Comparison of ENCODE assay signal across 12 cellular contexts in the genomic region with DNA sequence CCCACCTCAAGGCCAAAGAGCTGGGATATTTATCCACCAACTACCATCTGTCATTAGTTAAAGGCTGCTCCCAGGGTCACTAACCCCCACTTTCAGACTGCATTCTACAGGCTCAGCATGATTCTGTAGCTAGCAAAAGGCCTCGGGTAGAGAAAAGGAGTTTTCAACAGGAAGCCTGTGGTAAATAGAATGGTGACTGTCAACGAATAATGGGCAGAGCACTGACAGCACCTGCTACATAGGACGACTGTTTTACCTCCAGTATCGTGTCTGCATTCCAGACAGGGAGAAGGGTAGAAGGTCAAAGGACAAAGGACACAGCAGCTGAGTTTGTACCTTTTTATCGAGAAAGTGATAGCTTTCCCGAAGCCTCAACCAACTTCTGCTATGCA. TPM values are rescaled to one million over a fixed set of nuclear protein-coding genes. Genes with fewer than 3 reads are reported as not detected.
DNase-seq lines count a peak whose midpoint lies in the region; ATAC-seq lines count a peak whose summit lies in the region.
"Had no signal": no experiment of that assay in that cellular context is flagged by ENCODE, and none has a peak within 500 bp of the region (broad histone marks: within the 10 kb centered on the region; RNA-seq: fewer than 3 reads in every experiment).

No MANE protein-coding gene starts in this region.

- intact Hi-C loops in naive thymus-derived CD4-positive, alpha-beta T cell (cut with micrococcal nuclease): no loop called here

- peak overlapping the region in 2 of 9 donors; percentile 22 to 65 for H3K27ac Mint-ChIP-seq in naive thymus-derived CD4-positive, alpha-beta T cell

- H3K4me3 ChIP-seq in naive thymus-derived CD4-positive, alpha-beta T cell (ENCODE audit: low read length): no peak overlapping the region

- POLR2A ChIA-PET in naive thymus-derived CD4-positive, alpha-beta T cell (lab: Charles Lee): interaction anchor here (1.1 kb wide), 1 partner anchor 20 kb away, joined by 4 read pairs; the partner anchor contains the start of gene MFAP3

- H3K27ac ChIP-seq in naive thymus-derived CD4-positive, alpha-beta T cell (ENCODE audit: low read depth, low read length): no peak overlapping the region

- peak; percentile 70 for ATAC-seq in GM18907 (IDR thresholded peaks at IDR 0.05; ENCODE audit: unreplicated experiment)
- peak; percentile 44 for ATAC-seq in GM21786 (IDR thresholded peaks at IDR 0.05; ENCODE audit: unreplicated experiment)
- peak; percentile 61 for ATAC-seq in HG03460 (IDR thresholded peaks at IDR 0.05; ENCODE audit: unreplicated experiment)
- peak; percentile 42 for ATAC-seq in naive thymus-derived CD4-positive, alpha-beta T cell

- peaks cover 9 to 26% (median 15%) of the 10 kb centered on the region in 7 donors for H3K4me1 Mint-ChIP-seq in naive thymus-derived CD4-positive, alpha-beta T cell

- peaks cover 3 to 18% (median 9%) of the 10 kb centered on the region in 5 donors for H3K36me3 Mint-ChIP-seq in naive thymus-derived CD4-positive, alpha-beta T cell

- no peak overlapping the region for H3K4me3 Mint-ChIP-seq in naive thymus-derived CD4-positive, alpha-beta T cell

- H3K36me3 ChIP-seq in naive thymus-derived CD4-positive, alpha-beta T cell (ENCODE audit: control insufficient read depth in 2 of 3, insufficient read depth in 3 of 3, low read length in 3 of 3): no peaks in the 10 kb centered on the region

- H3K9me3 Mint-ChIP-seq in naive thymus-derived CD4-positive, alpha-beta T cell: no peaks in the 10 kb centered on the region

- no peaks in the 10 kb centered on the region for H3K9me3 ChIP-seq in naive thymus-derived CD4-positive, alpha-beta T cell (ENCODE audit: control insufficient read depth in 2 of 3, low read length in 3 of 3)

- no peaks in the 10 kb centered on the region for H3K4me1 ChIP-seq in naive thymus-derived CD4-positive, alpha-beta T cell (ENCODE audit: control insufficient read depth in 2 of 2, insufficient read depth in 2 of 2, low read length in 2 of 2)

- no peaks in the 10 kb centered on the region for H3K27me3 Mint-ChIP-seq in naive thymus-derived CD4-positive, alpha-beta T cell

- DNase-seq in naive thymus-derived CD4-positive, alpha-beta T cell: no peak
- DNase-seq in LoVo (ENCODE audit: low spot score): no peak
- no peak for DNase-seq in NCI-H187 treated with DMSO at 0.1 percent for 48 hours (lab: John Stamatoyannopoulos, UW)
- DNase-seq in HPDE6-E6E7 (ENCODE audit: extremely low spot score): no peak
- DNase-seq in effector CD8-positive, alpha-beta T cell (lab: John Stamatoyannopoulos, UW): no peak
- DNase-seq: GDM1, left cardiac atrium, NCI-H1694, posterior cingulate gyrus had no signal

- no peaks in the 10 kb centered on the region for H3K27me3 ChIP-seq in naive thymus-derived CD4-positive, alpha-beta T cell (ENCODE audit: control insufficient read depth in 2 of 2, insufficient read depth in 2 of 2, low read length in 2 of 2)

- CTCF ChIA-PET in naive thymus-derived CD4-positive, alpha-beta T cell (lab: Charles Lee): interaction anchor here (2.5 kb wide), 1 partner anchor 13 kb away, joined by 8 read pairs; no protein-coding TSS in a partner anchor

RNA-seq across cellular contexts. Expression of gene MFAP3, which starts 20.3 kb away (rescaled TPM):
- 10 to 100 TPM; 11.1 to 30.6 (median 28.1) TPM for total RNA-seq in naive thymus-derived CD4-positive, alpha-beta T cell
- 1 to 10 TPM; 5.6 to 7.3 TPM for polyA plus RNA-seq in naive thymus-derived CD4-positive, alpha-beta T cell

RNA-seq across cellular contexts. Expression of gene FAM114A2, which starts 20.3 kb away (rescaled TPM):
- total RNA-seq in naive thymus-derived CD4-positive, alpha-beta T cell: 10 to 100 TPM; 26.2 to 53.1 (median 37.1) TPM
- 10 to 100 TPM; 23.3 to 26.1 TPM for polyA plus RNA-seq in naive thymus-derived CD4-positive, alpha-beta T cell
